In genomic region chr5:177509361-177509951, GRCh38 we compare ENCODE assay signal across 8 cellular contexts. TPM values are rescaled to one million over a fixed set of nuclear protein-coding genes. Genes with fewer than 3 reads are reported as not detected.
DNase-seq lines count a peak whose midpoint lies in the region; ATAC-seq, FAIRE-seq and TF ChIP-seq lines count a peak whose summit lies in the region.

A gene with protein sequence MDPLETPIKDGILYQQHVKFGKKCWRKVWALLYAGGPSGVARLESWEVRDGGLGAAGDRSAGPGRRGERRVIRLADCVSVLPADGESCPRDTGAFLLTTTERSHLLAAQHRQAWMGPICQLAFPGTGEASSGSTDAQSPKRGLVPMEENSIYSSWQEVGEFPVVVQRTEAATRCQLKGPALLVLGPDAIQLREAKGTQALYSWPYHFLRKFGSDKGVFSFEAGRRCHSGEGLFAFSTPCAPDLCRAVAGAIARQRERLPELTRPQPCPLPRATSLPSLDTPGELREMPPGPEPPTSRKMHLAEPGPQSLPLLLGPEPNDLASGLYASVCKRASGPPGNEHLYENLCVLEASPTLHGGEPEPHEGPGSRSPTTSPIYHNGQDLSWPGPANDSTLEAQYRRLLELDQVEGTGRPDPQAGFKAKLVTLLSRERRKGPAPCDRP (minus strand): TSS chr5:177509826. CDS start chr5:177509540, 286 bp downstream.

- no peaks in the 10 kb centered on the region for H3K9me3 ChIP-seq in adrenal gland (replicated peaks in 1 of 3)

- H3K4me3 Mint-ChIP-seq in natural killer cell treated with Interleukin-12 subunit alpha and Interleukin-12 subunit beta and Interleukin-15 and Interleukin-18, amount 100 ng/mL, for 72 hours = peak within 1 kb of the TSS; percentile 76

- intact Hi-C loops in adrenal gland (cut with DNase I) = no loop called here

- no peak for FAIRE-seq in GM12891 (lab: Jason Lieb, UNC)

- no peaks in the 10 kb centered on the region for H3K27me3 Mint-ChIP-seq in natural killer cell treated with Interleukin-12 subunit alpha and Interleukin-12 subunit beta and Interleukin-15 and Interleukin-18, amount 100 ng/mL, for 72 hours

- TF ChIP-seq CTCF in adrenal gland (IDR thresholded peaks at IDR 0.05) = no peak
- TF ChIP-seq CTCF in foreskin keratinocyte (conservative IDR thresholded peaks at IDR 0.05) = no peak

- peak within 1 kb of the TSS in 1 of 4 donors; percentile 47 for H3K4me3 ChIP-seq in adrenal gland

- H3K36me3 Mint-ChIP-seq in natural killer cell treated with Interleukin-12 subunit alpha and Interleukin-12 subunit beta and Interleukin-15 and Interleukin-18, amount 100 ng/mL, for 72 hours = peaks cover 4% of the 10 kb centered on the region

- H3K27ac ChIP-seq in adrenal gland (peak within 1 kb of the TSS; percentile 13 to 92 (median 60)), foreskin keratinocyte (no peak within 1 kb of the TSS)

- no peak for TF ChIP-seq POLR2A in GM12891 (IDR thresholded peaks at IDR 0.05; ENCODE audit: low read depth, low read length)
- TF ChIP-seq POLR2A in adrenal gland (IDR thresholded peaks at IDR 0.05) = no peak

- ATAC-seq in HG02981 (IDR thresholded peaks at IDR 0.05; ENCODE audit: unreplicated experiment) = peak; percentile 24
- ATAC-seq in natural killer cell treated with Interleukin-12 subunit alpha and Interleukin-12 subunit beta and Interleukin-15 and Interleukin-18, amount 100 ng/mL, for 72 hours = no peak
- no peak for ATAC-seq in foreskin keratinocyte

- DNase-seq in GM12891 (ENCODE audit: insufficient read length, low spot score) (no peak), adrenal gland (peak in 3 of 7 donors; percentile 43 to 51 (median 45)), NCI-H2081 (lab: John Stamatoyannopoulos, UW) (no peak), SK-N-DZ (ENCODE audit: low spot score) (no peak), foreskin keratinocyte (no peak)
- no peak for DNase-seq in natural killer cell treated with Interleukin-12 subunit alpha and Interleukin-12 subunit beta and Interleukin-15 and Interleukin-18, amount 100 ng/mL, for 72 hours (ENCODE audit: low spot score)
- DNase-seq in activated CD8-positive, alpha-beta memory T cell treated with anti-CD3 and anti-CD28 coated beads, Interleukin-2, amount 50 U/mL, for 4 hours = no peak

- peaks cover 4 to 26% of the 10 kb centered on the region in 2 donors for H3K4me1 Mint-ChIP-seq in natural killer cell treated with Interleukin-12 subunit alpha and Interleukin-12 subunit beta and Interleukin-15 and Interleukin-18, amount 100 ng/mL, for 72 hours (ENCODE audit: low read depth in 2 of 2)

- no peaks in the 10 kb centered on the region for H3K27me3 ChIP-seq in adrenal gland
- H3K27me3 ChIP-seq in foreskin keratinocyte = no peaks in the 10 kb centered on the region

- WGBS in adrenal gland, 4 donors = 33 to 100% (median 43%) methylated on average over 1 to 20 of the region's 20 CpGs

- H3K9me3 Mint-ChIP-seq in natural killer cell treated with Interleukin-12 subunit alpha and Interleukin-12 subunit beta and Interleukin-15 and Interleukin-18, amount 100 ng/mL, for 72 hours = no peaks in the 10 kb centered on the region

- peaks cover 0 to 40% of the 10 kb centered on the region in 2 donors for H3K36me3 ChIP-seq in adrenal gland (replicated peaks in 1 of 2)

- H3K27ac Mint-ChIP-seq in natural killer cell treated with Interleukin-12 subunit alpha and Interleukin-12 subunit beta and Interleukin-15 and Interleukin-18, amount 100 ng/mL, for 72 hours = peak within 1 kb of the TSS; percentile 57 to 81

- H3K4me1 ChIP-seq in adrenal gland (replicated peaks in 1 of 2) (no peaks in the 10 kb centered on the region), foreskin keratinocyte (no peaks in the 10 kb centered on the region)

TF ChIP-seq in GM12891, 5 proteins besides CTCF, POLR2A, EP300 and RAD21:
- TF ChIP-seq POLR2AphosphoS5 (IDR thresholded peaks at IDR 0.05; ENCODE audit: low read depth, low read length) (no peak; the same call in 1 of the 2 replicates), SPI1 (IDR thresholded peaks at IDR 0.05; ENCODE audit: low read depth, low read length) (peak; percentile 88)

RNA-seq across cellular contexts. Expression of the gene that starts here (rescaled TPM):
- polyA plus RNA-seq in GM12891 (2012; ENCODE audit: low read depth, missing spikeins) = 73.2 TPM
- total RNA-seq in adrenal gland (10 to 100 TPM in 6 of 8 donors, 1 to 10 TPM in 2; 8.2 to 49.1 (median 13.5) TPM), foreskin keratinocyte (2.1 and 2.2 TPM in 2 replicates)
- polyA plus RNA-seq in adrenal gland (10 to 100 TPM in 2 of 3 donors, 1 to 10 TPM in 1; 2.3 to 38.5 (median 10.7) TPM), foreskin keratinocyte (1.4 and 2.0 TPM in 2 replicates)
- 10 to 100 TPM; 10.0 to 18.0 TPM for total RNA-seq in natural killer cell treated with Interleukin-12 subunit alpha and Interleukin-12 subunit beta and Interleukin-15 and Interleukin-18, amount 100 ng/mL, for 72 hours
- 3.6 and 10.6 TPM in 2 replicates for polyA plus RNA-seq in SK-N-DZ (2014; cell fraction: cytosol; rRNA removed)
- 39.9 and 78.7 TPM in 2 replicates for polyA plus RNA-seq in SK-N-DZ (2014; cell fraction: nucleus; rRNA removed)
